ENCODE assay signal across 31 cellular contexts in genomic region chr1:116185161-116185701, GRCh38.
"Had no signal": no experiment of that assay in that cellular context is flagged by ENCODE, and none has a peak within 500 bp of the region (broad histone marks: within the 10 kb centered on the region; RNA-seq: fewer than 3 reads in every experiment).

No MANE protein-coding gene starts in this region.

- H3K4me1 ChIP-seq: ascending aorta, foreskin keratinocyte, right lobe of liver, upper lobe of left lung, vagina had no signal

- H3K4me3 ChIP-seq: ascending aorta, cardiac muscle cell, right lobe of liver, smooth muscle cell, upper lobe of left lung, vagina had no signal

- DNase-seq: activated CD4-positive, alpha-beta memory T cell treated with anti-CD3 and anti-CD28 coated beads for 36 hours; activated CD4-positive, alpha-beta T cell treated with anti-CD3 and anti-CD28 coated beads, Interleukin-2, amount 10 ng/mL, durations not matched to agents 24 days and 14 days; activated CD4-positive, CD25-positive, alpha-beta regulatory T cell treated with anti-CD3 and anti-CD28 coated beads, Interleukin-2, amount 50 U/mL, for 72 hours; activated CD8-positive, alpha-beta memory T cell treated with anti-CD3 and anti-CD28 coated beads, Interleukin-2, amount 50 U/mL, for 4 hours; activated gamma-delta T cell; activated naive CD4-positive, alpha-beta T cell treated with anti-CD3 and anti-CD28 coated beads, Interleukin-2, amount 10 ng/mL, durations not matched to agents 7 days and 5 days; activated naive CD8-positive, alpha-beta T cell treated with anti-CD3 and anti-CD28 coated beads, Interleukin-2, amount 10 ng/mL, durations not matched to agents 7 days and 5 days; activated T-cell treated with anti-CD3 and anti-CD28 coated beads, Interleukin-2, amount 50 U/mL, for 1 hour; cortex of kidney; effector memory CD8-positive, alpha-beta T cell; foreskin keratinocyte; midbrain; naive thymus-derived CD8-positive, alpha-beta T cell; right lobe of liver; stimulated activated CD4-positive, alpha-beta T cell treated with anti-CD3 and anti-CD28 coated beads, Interleukin-1b, Interleukin-23, amount 100 ng/mL, for 48 hours; stimulated activated CD4-positive, alpha-beta T cell treated with anti-CD3 and anti-CD28 coated beads, Interleukin-4, amount 100 ng/mL, for 4 hours; stimulated activated CD8-positive, alpha-beta memory T cell treated with anti-CD3 and anti-CD28 coated beads, Interleukin-4, amount 100 ng/mL, for 48 hours; stimulated activated naive CD8-positive, alpha-beta T cell treated with anti-CD3 and anti-CD28 coated beads, Interleukin-15, amount 100 ng/mL, for 72 hours; substantia nigra; T-helper 17 cell; T1000; upper lobe of left lung had no signal

- H3K9me3 Mint-ChIP-seq: activated CD4-positive, alpha-beta memory T cell treated with anti-CD3 and anti-CD28 coated beads for 36 hours; activated CD4-positive, alpha-beta T cell treated with anti-CD3 and anti-CD28 coated beads, Interleukin-2, amount 10 ng/mL, durations not matched to agents 24 days and 14 days; activated naive CD4-positive, alpha-beta T cell treated with anti-CD3 and anti-CD28 coated beads, Interleukin-2, amount 10 ng/mL, durations not matched to agents 7 days and 5 days; activated naive CD8-positive, alpha-beta T cell treated with anti-CD3 and anti-CD28 coated beads, Interleukin-2, amount 10 ng/mL, durations not matched to agents 7 days and 5 days; activated T-helper 1 cell treated with anti-CD3 and anti-CD28 coated beads, Interleukin-12 subunit alpha, Interleukin-12 subunit beta, Interleukin-2, Interleukin-4 antibody, amounts not matched to agents 30 ng/mL and 10 ng/mL and 1 ng/mL, durations not matched to agents 14 hours and 24 hours and 36 hours; effector memory CD8-positive, alpha-beta T cell; memory B cell; naive thymus-derived CD8-positive, alpha-beta T cell; stimulated activated memory B cell treated with anti-CD40 and anti-IgM and Interleukin-4, amounts not matched to agents 10 μg/mL and 1 μg/mL and 100 μg/mL, for 72 hours; stimulated activated naive CD8-positive, alpha-beta T cell treated with anti-CD3 and anti-CD28 coated beads, Interleukin-15, amount 100 ng/mL, for 72 hours had no signal

- H3K9me3 ChIP-seq: ascending aorta, right lobe of liver, upper lobe of left lung, vagina had no signal

- H3K36me3 ChIP-seq: ascending aorta, cardiac muscle cell, right lobe of liver, upper lobe of left lung, vagina had no signal

- ATAC-seq: effector memory CD8-positive, alpha-beta T cell; foreskin keratinocyte; naive thymus-derived CD8-positive, alpha-beta T cell; right lobe of liver; stimulated activated memory B cell treated with anti-CD40 and anti-IgM and Interleukin-4, amounts not matched to agents 10 μg/mL and 1 μg/mL and 100 μg/mL, for 72 hours; stimulated activated naive CD8-positive, alpha-beta T cell treated with anti-CD3 and anti-CD28 coated beads, Interleukin-15, amount 100 ng/mL, for 72 hours; T-helper 17 cell had no signal

- H3K36me3 Mint-ChIP-seq: activated CD4-positive, alpha-beta memory T cell treated with anti-CD3 and anti-CD28 coated beads for 36 hours; activated naive CD4-positive, alpha-beta T cell treated with anti-CD3 and anti-CD28 coated beads, Interleukin-2, amount 10 ng/mL, durations not matched to agents 7 days and 5 days; activated naive CD8-positive, alpha-beta T cell treated with anti-CD3 and anti-CD28 coated beads, Interleukin-2, amount 10 ng/mL, durations not matched to agents 7 days and 5 days; brain; memory B cell; naive thymus-derived CD8-positive, alpha-beta T cell; stimulated activated memory B cell treated with anti-CD40 and anti-IgM and Interleukin-4, amounts not matched to agents 10 μg/mL and 1 μg/mL and 100 μg/mL, for 72 hours had no signal

- FAIRE-seq: islet of Langerhans had no signal

- H3K27ac ChIP-seq: ascending aorta, cardiac muscle cell, foreskin keratinocyte, right lobe of liver, upper lobe of left lung, vagina had no signal

- H3K27ac Mint-ChIP-seq: activated CD4-positive, alpha-beta memory T cell treated with anti-CD3 and anti-CD28 coated beads for 36 hours; activated CD4-positive, alpha-beta T cell treated with anti-CD3 and anti-CD28 coated beads, Interleukin-2, amount 10 ng/mL, durations not matched to agents 24 days and 14 days; activated naive CD4-positive, alpha-beta T cell treated with anti-CD3 and anti-CD28 coated beads, Interleukin-2, amount 10 ng/mL, durations not matched to agents 7 days and 5 days; activated naive CD8-positive, alpha-beta T cell treated with anti-CD3 and anti-CD28 coated beads, Interleukin-2, amount 10 ng/mL, durations not matched to agents 7 days and 5 days; activated T-helper 1 cell treated with anti-CD3 and anti-CD28 coated beads, Interleukin-12 subunit alpha, Interleukin-12 subunit beta, Interleukin-2, Interleukin-4 antibody, amounts not matched to agents 30 ng/mL and 10 ng/mL and 1 ng/mL, durations not matched to agents 14 hours and 24 hours and 36 hours; effector memory CD8-positive, alpha-beta T cell; memory B cell; naive thymus-derived CD8-positive, alpha-beta T cell; stimulated activated memory B cell treated with anti-CD40 and anti-IgM and Interleukin-4, amounts not matched to agents 10 μg/mL and 1 μg/mL and 100 μg/mL, for 72 hours; stimulated activated naive CD8-positive, alpha-beta T cell treated with anti-CD3 and anti-CD28 coated beads, Interleukin-15, amount 100 ng/mL, for 72 hours; T-helper 17 cell had no signal

- H3K4me3 Mint-ChIP-seq: activated CD4-positive, alpha-beta memory T cell treated with anti-CD3 and anti-CD28 coated beads for 36 hours; activated CD4-positive, alpha-beta T cell treated with anti-CD3 and anti-CD28 coated beads, Interleukin-2, amount 10 ng/mL, durations not matched to agents 24 days and 14 days; activated naive CD4-positive, alpha-beta T cell treated with anti-CD3 and anti-CD28 coated beads, Interleukin-2, amount 10 ng/mL, durations not matched to agents 7 days and 5 days; activated naive CD8-positive, alpha-beta T cell treated with anti-CD3 and anti-CD28 coated beads, Interleukin-2, amount 10 ng/mL, durations not matched to agents 7 days and 5 days; activated T-helper 1 cell treated with anti-CD3 and anti-CD28 coated beads, Interleukin-12 subunit alpha, Interleukin-12 subunit beta, Interleukin-2, Interleukin-4 antibody, amounts not matched to agents 30 ng/mL and 10 ng/mL and 1 ng/mL, durations not matched to agents 14 hours and 24 hours and 36 hours; brain; effector memory CD8-positive, alpha-beta T cell; memory B cell; naive thymus-derived CD8-positive, alpha-beta T cell; stimulated activated memory B cell treated with anti-CD40 and anti-IgM and Interleukin-4, amounts not matched to agents 10 μg/mL and 1 μg/mL and 100 μg/mL, for 72 hours; stimulated activated naive CD8-positive, alpha-beta T cell treated with anti-CD3 and anti-CD28 coated beads, Interleukin-15, amount 100 ng/mL, for 72 hours; T-helper 17 cell had no signal

- H3K4me1 Mint-ChIP-seq: activated CD4-positive, alpha-beta T cell treated with anti-CD3 and anti-CD28 coated beads, Interleukin-2, amount 10 ng/mL, durations not matched to agents 24 days and 14 days; activated naive CD4-positive, alpha-beta T cell treated with anti-CD3 and anti-CD28 coated beads, Interleukin-2, amount 10 ng/mL, durations not matched to agents 7 days and 5 days; activated naive CD8-positive, alpha-beta T cell treated with anti-CD3 and anti-CD28 coated beads, Interleukin-2, amount 10 ng/mL, durations not matched to agents 7 days and 5 days; memory B cell; naive thymus-derived CD8-positive, alpha-beta T cell; stimulated activated memory B cell treated with anti-CD40 and anti-IgM and Interleukin-4, amounts not matched to agents 10 μg/mL and 1 μg/mL and 100 μg/mL, for 72 hours; stimulated activated naive CD8-positive, alpha-beta T cell treated with anti-CD3 and anti-CD28 coated beads, Interleukin-15, amount 100 ng/mL, for 72 hours; T-helper 17 cell had no signal

- H3K27me3 ChIP-seq: ascending aorta, cardiac muscle cell, right lobe of liver, upper lobe of left lung, vagina had no signal
